In genomic region chr4:5822617-5823016, GRCh38 we compare ENCODE assay signal across 2 cellular contexts.
TF ChIP-seq lines count a peak whose summit lies in the region.

No MANE protein-coding gene starts in this region.

TF ChIP-seq in K562, 482 proteins besides CTCF, POLR2A, EP300 and RAD21 (continued from another document):
- TF ChIP-seq VEZF1 (CRISPR knock-in tag; IDR thresholded peaks at IDR 0.05): peak; percentile 12; the same call in 1 of the 2 replicates
- TF ChIP-seq EP400 (IDR thresholded peaks at IDR 0.05): no peak
- 0 out of 2 replicates have a peak, but pooled peaks have one; percentile 11 for TF ChIP-seq CBFA2T2 (conservative IDR thresholded peaks at IDR 0.05)

TF ChIP-seq in SK-N-SH treated with all-trans-retinoic acid at 6 μM for 48 hours, 23 proteins besides CTCF, POLR2A, EP300 and RAD21 (continued from another document):
- TF ChIP-seq TSHZ2 (CRISPR knock-in tag; IDR thresholded peaks at IDR 0.05) (no peak), ZC3H10 (CRISPR knock-in tag; IDR thresholded peaks at IDR 0.05) (no peak), ESRRG (CRISPR knock-in tag; IDR thresholded peaks at IDR 0.05) (no peak), BACH2 (CRISPR knock-in tag; IDR thresholded peaks at IDR 0.05; ENCODE audit: borderline replicate concordance) (no peak), TOX (CRISPR knock-in tag; IDR thresholded peaks at IDR 0.05; ENCODE audit: borderline replicate concordance) (no peak), CSRNP3 (CRISPR knock-in tag; IDR thresholded peaks at IDR 0.05) (no peak), PATZ1 (CRISPR knock-in tag; IDR thresholded peaks at IDR 0.05; ENCODE audit: borderline replicate concordance) (no peak), CSDC2 (CRISPR knock-in tag; IDR thresholded peaks at IDR 0.05) (no peak), PPARA (CRISPR knock-in tag; IDR thresholded peaks at IDR 0.05; ENCODE audit: borderline replicate concordance) (no peak), ZNF8 (CRISPR knock-in tag; IDR thresholded peaks at IDR 0.05) (no peak), ISL1 (CRISPR knock-in tag; IDR thresholded peaks at IDR 0.05) (no peak), ARNTL (CRISPR knock-in tag; IDR thresholded peaks at IDR 0.05; ENCODE audit: borderline replicate concordance, low read depth) (no peak), ZNF565 (CRISPR knock-in tag; conservative IDR thresholded peaks at IDR 0.05; ENCODE audit: low read depth) (no peak), ZNF70 (CRISPR knock-in tag; IDR thresholded peaks at IDR 0.05) (no peak), RARB (CRISPR knock-in tag; IDR thresholded peaks at IDR 0.05) (no peak)
